In the genomic region with DNA sequence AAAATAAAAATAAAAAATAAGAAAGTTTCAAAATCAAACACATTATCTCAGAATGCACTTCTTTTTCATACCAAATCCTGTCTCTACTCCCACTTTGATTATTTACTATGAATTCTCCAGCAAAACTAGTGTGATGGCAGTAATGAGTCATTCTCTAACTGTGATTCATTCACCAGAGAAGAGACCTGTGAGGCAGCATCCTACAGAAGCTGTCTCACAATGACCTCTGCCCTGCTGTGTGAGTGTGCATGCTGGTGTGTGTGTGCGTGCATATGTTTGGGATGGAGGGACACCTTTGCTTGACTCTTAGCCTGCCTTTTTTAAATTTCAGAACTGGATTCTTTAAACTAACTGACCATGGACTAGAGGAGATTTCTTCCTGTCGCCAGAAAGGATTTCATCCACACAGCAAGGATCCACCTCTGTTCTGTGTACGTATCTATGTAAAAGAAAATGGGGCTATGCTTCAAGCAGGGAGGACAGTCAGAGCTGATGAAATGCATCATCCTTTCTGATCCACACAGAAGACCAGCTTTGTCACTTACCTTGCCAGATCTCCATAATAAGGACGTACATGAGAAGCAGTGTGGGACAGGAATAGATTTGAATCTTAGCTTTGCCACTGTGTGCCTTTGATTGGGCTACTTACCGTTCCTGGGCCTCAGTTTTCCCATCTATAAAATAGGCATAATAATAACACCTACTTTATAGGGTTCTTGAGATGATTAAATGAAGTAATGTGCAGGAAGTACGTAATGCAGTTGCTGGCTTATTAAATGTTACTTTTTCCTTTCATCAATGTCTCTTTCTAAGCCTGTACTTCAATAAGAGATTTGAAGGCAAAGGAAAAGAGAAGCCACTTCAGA, we compare ENCODE assay signal across 11 cellular contexts. TPM values are rescaled to one million over a fixed set of nuclear protein-coding genes. Genes with fewer than 3 reads are reported as not detected.
DNase-seq lines count a peak whose midpoint lies in the region; ATAC-seq and TF ChIP-seq lines count a peak whose summit lies in the region.
"Had no signal": no experiment of that assay in that cellular context is flagged by ENCODE, and none has a peak within 500 bp of the region (broad histone marks: within the 10 kb centered on the region; RNA-seq: fewer than 3 reads in every experiment).

No MANE protein-coding gene starts in this region.

- peak overlapping the region in 1 of 4 donors; percentile 61 for H3K27ac ChIP-seq in sigmoid colon
- H3K27ac ChIP-seq: skin epidermis had no signal

- TF ChIP-seq CTCF in sigmoid colon (IDR thresholded peaks at IDR 0.05), result no peak

- H3K36me3 ChIP-seq in sigmoid colon, result peaks cover 0 to 79% (median 26%) of the 10 kb centered on the region in 4 donors

- peak; percentile 18 for DNase-seq in stimulated activated naive CD4-positive, alpha-beta T cell treated with Interleukin-2 at 50 U/mL for 16 hours (lab: John Stamatoyannopoulos, UW)
- no peak for DNase-seq in stimulated activated naive CD4-positive, alpha-beta T cell (lab: John Stamatoyannopoulos, UW)
- peak; percentile 62 to 68 for DNase-seq in activated T-cell treated with anti-CD3 and anti-CD28 coated beads, Interleukin-2, amount 50 U/mL, for 72 hours
- DNase-seq in islet precursor cell (peak; percentile 69), midbrain (lab: John Stamatoyannopoulos, UW) (no peak), NCI-H510A treated with DMSO at 0.1 percent for 48 hours (lab: John Stamatoyannopoulos, UW) (no peak), sigmoid colon (no peak)
- DNase-seq: CD4-positive, alpha-beta memory T cell; KBM-7 had no signal

- H3K27me3 ChIP-seq in sigmoid colon, result no peaks in the 10 kb centered on the region

- H3K4me1 Mint-ChIP-seq in activated T-cell treated with anti-CD3 and anti-CD28 coated beads, Interleukin-2, amount 50 U/mL, for 72 hours (ENCODE audit: low read depth), result peaks cover 38% of the 10 kb centered on the region
- H3K4me1 Mint-ChIP-seq: CD4-positive, alpha-beta memory T cell had no signal

- intact Hi-C loops in sigmoid colon (cut with DNase I), result no loop called here

- peaks cover 0 to 4% (median 0%) of the 10 kb centered on the region in 4 donors for H3K4me1 ChIP-seq in sigmoid colon

- no peak overlapping the region for H3K4me3 ChIP-seq in sigmoid colon
- H3K4me3 ChIP-seq: skin epidermis had no signal

- no peaks in the 10 kb centered on the region for H3K9me3 ChIP-seq in sigmoid colon

- H3K4me3 Mint-ChIP-seq in activated T-cell treated with anti-CD3 and anti-CD28 coated beads, Interleukin-2, amount 50 U/mL, for 72 hours, result peak overlapping the region in 1 of 2 donors; percentile 14
- H3K4me3 Mint-ChIP-seq: CD4-positive, alpha-beta memory T cell had no signal

- no peak for TF ChIP-seq POLR2A in sigmoid colon (IDR thresholded peaks at IDR 0.05)

- ATAC-seq in activated T-cell treated with anti-CD3 and anti-CD28 coated beads, Interleukin-2, amount 50 U/mL, for 72 hours (replicated peaks in 1 of 2), result peak; percentile 100
- no peak for ATAC-seq in HG03175 (IDR thresholded peaks at IDR 0.05; ENCODE audit: unreplicated experiment)

- H3K9me3 Mint-ChIP-seq in activated T-cell treated with anti-CD3 and anti-CD28 coated beads, Interleukin-2, amount 50 U/mL, for 72 hours, result no peaks in the 10 kb centered on the region
- H3K9me3 Mint-ChIP-seq: CD4-positive, alpha-beta memory T cell had no signal

- 89 to 94% methylated on average over 6 of the region's 6 CpGs for WGBS in sigmoid colon, 2 donors

- H3K36me3 Mint-ChIP-seq in activated T-cell treated with anti-CD3 and anti-CD28 coated beads, Interleukin-2, amount 50 U/mL, for 72 hours (ENCODE audit: insufficient read depth in 2 of 2), result peaks cover 24 to 61% of the 10 kb centered on the region in 2 donors

- H3K27me3 Mint-ChIP-seq in activated T-cell treated with anti-CD3 and anti-CD28 coated beads, Interleukin-2, amount 50 U/mL, for 72 hours (ENCODE audit: low read depth), result no peaks in the 10 kb centered on the region
- H3K27me3 Mint-ChIP-seq: CD4-positive, alpha-beta memory T cell had no signal

- no peak overlapping the region for H3K27ac Mint-ChIP-seq in activated T-cell treated with anti-CD3 and anti-CD28 coated beads, Interleukin-2, amount 50 U/mL, for 72 hours
- H3K27ac Mint-ChIP-seq: CD4-positive, alpha-beta memory T cell had no signal

- no peak for TF ChIP-seq EP300 in sigmoid colon (IDR thresholded peaks at IDR 0.05)

RNA-seq across cellular contexts. Expression of gene STAMBP, which starts 31.2 kb away (rescaled TPM):
- 100 to 1,000 TPM; 101 to 107 TPM for total RNA-seq in activated T-cell treated with anti-CD3 and anti-CD28 coated beads, Interleukin-2, amount 50 U/mL, for 72 hours
- 10 to 100 TPM; 23.5 to 37.0 (median 27.4) TPM for total RNA-seq in sigmoid colon
- polyA plus RNA-seq in sigmoid colon, result 10 to 100 TPM; 37.3 to 55.3 (median 44.4) TPM

RNA-seq across cellular contexts. Expression of gene ACTG2, which starts 32.9 kb away (rescaled TPM):
- under 1 TPM in 1 of 2 donors, not detected in 1; 0.22 TPM for total RNA-seq in activated T-cell treated with anti-CD3 and anti-CD28 coated beads, Interleukin-2, amount 50 U/mL, for 72 hours
- over 10,000 TPM in 1 of 4 donors, 1,000 to 10,000 TPM in 3; 3,612 to 10,290 (median 5,643) TPM for total RNA-seq in sigmoid colon
- 100 to 1,000 TPM in 2 of 3 donors, 10 to 100 TPM in 1; 16.9 to 441 (median 104) TPM for polyA plus RNA-seq in sigmoid colon
- total RNA-seq: CD4-positive, alpha-beta memory T cell had no signal
- polyA plus RNA-seq: CD4-positive, alpha-beta memory T cell had no signal

Comparison
In these comparisons a context has a peak if more than half of its experiments do, and no peak if none do; other contexts are left out.
1. DNase-seq: peak in stimulated activated naive CD4-positive, alpha-beta T cell treated with Interleukin-2 at 50 U/mL for 16 hours (single experiment), activated T-cell treated with anti-CD3 and anti-CD28 coated beads, Interleukin-2, amount 50 U/mL, for 72 hours (2 of 2) and islet precursor cell (single experiment); none in stimulated activated naive CD4-positive, alpha-beta T cell (0 of 6), midbrain (single experiment), NCI-H510A treated with DMSO at 0.1 percent for 48 hours (single experiment) and sigmoid colon (single experiment).
2. RNA of gene ACTG2, which starts 32.9 kb away (total RNA-seq): 3,612 to 10,290 TPM in sigmoid colon; 0.22 TPM in activated T-cell treated with anti-CD3 and anti-CD28 coated beads, Interleukin-2, amount 50 U/mL, for 72 hours; every median in the first group is over 1,000 times any median in the second.